Comparison of ENCODE assay signal across 10 cellular contexts in the genomic region with DNA sequence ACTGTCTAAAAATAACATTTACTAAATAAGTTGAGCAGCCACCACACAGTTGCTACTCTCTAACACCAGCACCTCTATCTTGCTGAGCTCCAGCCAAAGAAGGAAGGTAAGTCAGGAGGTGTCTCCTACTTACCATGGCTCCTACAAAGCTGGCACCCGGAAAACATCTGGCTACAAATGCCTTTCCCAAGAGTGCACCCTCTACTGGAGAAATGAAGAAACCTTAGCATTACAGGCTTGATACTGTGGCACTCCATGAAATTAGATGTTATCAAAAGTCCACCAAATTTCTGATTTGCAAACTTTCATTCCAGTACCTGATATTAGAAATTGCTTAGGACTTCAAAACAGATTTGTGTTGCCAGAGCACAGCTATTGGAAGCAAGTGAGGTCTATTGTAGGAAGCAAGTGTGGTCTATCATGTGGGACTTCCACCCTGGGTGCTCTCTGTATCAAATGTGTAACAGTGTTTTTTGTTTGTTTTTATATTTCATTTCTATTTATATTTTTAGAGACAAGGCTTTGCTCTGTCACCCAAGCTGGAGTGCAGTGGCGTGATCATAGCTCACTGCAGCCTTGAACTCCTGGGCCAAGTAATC. TPM values are rescaled to one million over a fixed set of nuclear protein-coding genes. Genes with fewer than 3 reads are reported as not detected.
DNase-seq lines count a peak whose midpoint lies in the region; ATAC-seq and TF ChIP-seq lines count a peak whose summit lies in the region.
"Had no signal": no experiment of that assay in that cellular context is flagged by ENCODE, and none has a peak within 500 bp of the region (broad histone marks: within the 10 kb centered on the region; RNA-seq: fewer than 3 reads in every experiment).

No MANE protein-coding gene starts in this region.

- POLR2A ChIA-PET in AG04449 (lab: Yijun Ruan, JAX): no interaction called here

- CTCF ChIA-PET in AG04449 (lab: Yijun Ruan, JAX): interaction anchor here (0.8 to 2.3 kb wide), 14 partner anchors 9 to 287 kb away, joined by 3 to 16 read pairs (median 6); no protein-coding TSS in a partner anchor

- no peak for DNase-seq in AG04449 (ENCODE audit: low read depth, low spot score)
- DNase-seq in RPMI7951 (ENCODE audit: low read depth): peak; percentile 33
- peak; percentile 21 for DNase-seq in hepatic stellate cell (ENCODE audit: low spot score)
- DNase-seq in amniotic stem cell (lab: John Stamatoyannopoulos, UW): no peak
- DNase-seq: activated CD4-positive, alpha-beta T cell treated with anti-CD3 and anti-CD28 coated beads for 4 hours; stimulated activated naive CD4-positive, alpha-beta T cell had no signal

- TF ChIP-seq CTCF in AG04449 (IDR thresholded peaks at IDR 0.05; ENCODE audit: insufficient read depth, low read length, missing control alignments) (peak; percentile 44), GM12875 (IDR thresholded peaks at IDR 0.05; ENCODE audit: borderline replicate concordance, insufficient read depth, low read depth, low read length) (peak; percentile 52; the same call in 1 of the 2 replicates)

- no peak overlapping the region for H3K4me3 ChIP-seq in AG04449 (ENCODE audit: low read depth, low read length)
- no peak overlapping the region for H3K4me3 ChIP-seq in GM12875 (ENCODE audit: low read depth, low read length)

- ATAC-seq in GM21737 (IDR thresholded peaks at IDR 0.05; ENCODE audit: unreplicated experiment) (no peak), HG02610 (IDR thresholded peaks at IDR 0.05; ENCODE audit: unreplicated experiment) (no peak), GM19395 (IDR thresholded peaks at IDR 0.05; ENCODE audit: unreplicated experiment) (no peak)

RNA-seq across cellular contexts. Expression of a gene that starts 25.7 kb away (rescaled TPM):
- total RNA-seq in RPMI7951 (2014; rRNA removed; shearing (Covaris generic)): 22.7 and 24.8 TPM in 2 replicates

RNA-seq across cellular contexts. Expression of a gene that starts 39.1 kb away (rescaled TPM):
- 1.2 and 1.7 TPM in 2 replicates for total RNA-seq in RPMI7951 (2014; rRNA removed; shearing (Covaris generic))

Comparison
In these comparisons a context has a peak if more than half of its experiments do, and no peak if none do; other contexts are left out.
1. DNase-seq: peak in RPMI7951 (single experiment) and hepatic stellate cell (single experiment); none in AG04449 (single experiment) and amniotic stem cell (single experiment).